Comparison of ENCODE assay signal across 29 cellular contexts in the genomic region with DNA sequence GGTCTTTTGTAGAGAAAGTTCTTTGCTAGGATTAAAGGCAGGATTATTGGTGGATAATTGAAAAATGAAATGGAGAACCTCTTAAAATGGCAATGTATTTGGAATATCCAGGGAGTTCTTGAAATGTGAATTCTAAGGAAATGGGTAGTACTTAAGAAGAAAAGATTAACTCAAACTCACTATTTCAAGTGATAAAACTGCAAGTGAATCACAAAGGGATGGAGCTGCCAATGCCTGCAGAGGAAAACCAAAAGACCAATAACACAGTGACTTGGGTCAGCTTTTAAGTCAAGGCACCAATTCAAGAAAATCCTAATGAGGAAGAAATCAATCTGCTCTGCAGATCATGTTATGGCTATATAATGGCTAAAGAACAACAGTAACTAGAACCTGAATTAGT.
"Had no signal": no experiment of that assay in that cellular context is flagged by ENCODE, and none has a peak within 500 bp of the region (broad histone marks: within the 10 kb centered on the region; RNA-seq: fewer than 3 reads in every experiment).

No MANE protein-coding gene starts in this region.

- H3K4me1 Mint-ChIP-seq: stimulated activated naive CD8-positive, alpha-beta T cell treated with anti-CD3 and anti-CD28 coated beads, Interleukin-15, amount 100 ng/mL, for 72 hours had no signal

- H3K9me3 ChIP-seq: gastroesophageal sphincter, heart left ventricle, lower lobe of right lung, prostate gland, right atrium auricular region, suprapubic skin, transverse colon, upper lobe of right lung, uterus had no signal

- DNase-seq: dorsolateral prefrontal cortex; effector CD4-positive, alpha-beta T cell; foreskin keratinocyte; heart left ventricle; left ventricle myocardium superior; lower lobe of right lung; naive thymus-derived CD8-positive, alpha-beta T cell; nephron progenitor cell; nucleus accumbens; stimulated activated CD4-positive, alpha-beta T cell treated with anti-CD3 and anti-CD28 coated beads, Interleukin-12 subunit alpha, Interleukin-12 subunit beta, amount 100 ng/mL, for 4 hours; stimulated activated CD4-positive, alpha-beta T cell treated with anti-CD3 and anti-CD28 coated beads, Interleukin-1b, Interleukin-23, amount 100 ng/mL, for 48 hours; stimulated activated CD4-positive, alpha-beta T cell treated with anti-CD3 and anti-CD28 coated beads, Interleukin-4, amount 100 ng/mL, for 1 hour; stimulated activated CD8-positive, alpha-beta memory T cell treated with anti-CD3 and anti-CD28 coated beads, Interleukin-4, amount 100 ng/mL, for 48 hours; stimulated activated naive CD4-positive, alpha-beta T cell; stimulated activated naive CD8-positive, alpha-beta T cell treated with anti-CD3 and anti-CD28 coated beads, Interleukin-15, amount 100 ng/mL, for 72 hours; transverse colon; upper lobe of right lung; uterus had no signal

- H3K4me3 Mint-ChIP-seq: naive thymus-derived CD8-positive, alpha-beta T cell; nephron progenitor cell; stimulated activated naive CD8-positive, alpha-beta T cell treated with anti-CD3 and anti-CD28 coated beads, Interleukin-15, amount 100 ng/mL, for 72 hours had no signal

- H3K9me3 Mint-ChIP-seq: naive thymus-derived CD8-positive, alpha-beta T cell; nephron progenitor cell; stimulated activated naive CD8-positive, alpha-beta T cell treated with anti-CD3 and anti-CD28 coated beads, Interleukin-15, amount 100 ng/mL, for 72 hours had no signal

- H3K4me1 ChIP-seq: foreskin keratinocyte, gastroesophageal sphincter, heart left ventricle, lower lobe of right lung, prostate gland, right atrium auricular region, suprapubic skin, transverse colon, upper lobe of right lung, uterus had no signal

- H3K27me3 ChIP-seq: foreskin keratinocyte, gastroesophageal sphincter, right atrium auricular region, suprapubic skin, transverse colon, upper lobe of right lung, uterus had no signal

- H3K4me3 ChIP-seq: dorsolateral prefrontal cortex, gastroesophageal sphincter, heart left ventricle, hepatocyte, lower lobe of right lung, prostate gland, right atrium auricular region, smooth muscle cell, suprapubic skin, transverse colon, upper lobe of right lung, uterus had no signal

- FAIRE-seq: colon, keratinocyte had no signal

- H3K27ac ChIP-seq: dorsolateral prefrontal cortex, epithelial cell of prostate, foreskin keratinocyte, gastroesophageal sphincter, heart left ventricle, hepatocyte, lower lobe of right lung, prostate gland, right atrium auricular region, suprapubic skin, transverse colon, upper lobe of right lung, uterus had no signal

- ATAC-seq: esophagus mucosa; foreskin keratinocyte; gastroesophageal sphincter; heart left ventricle; left ventricle myocardium superior; lower lobe of right lung; naive thymus-derived CD8-positive, alpha-beta T cell; sciatic nerve; stimulated activated naive CD8-positive, alpha-beta T cell treated with anti-CD3 and anti-CD28 coated beads, Interleukin-15, amount 100 ng/mL, for 72 hours; upper lobe of right lung had no signal

- H3K36me3 Mint-ChIP-seq: naive thymus-derived CD8-positive, alpha-beta T cell had no signal

- H3K27ac Mint-ChIP-seq: naive thymus-derived CD8-positive, alpha-beta T cell; nephron progenitor cell; stimulated activated naive CD8-positive, alpha-beta T cell treated with anti-CD3 and anti-CD28 coated beads, Interleukin-15, amount 100 ng/mL, for 72 hours had no signal

- H3K36me3 ChIP-seq: gastroesophageal sphincter, heart left ventricle, lower lobe of right lung, prostate gland, right atrium auricular region, suprapubic skin, transverse colon, upper lobe of right lung, uterus had no signal
